30 cellular contexts compared by ENCODE assay signal in genomic region chr2:241980193-241980592, GRCh38.
"Had no signal": no experiment of that assay in that cellular context is flagged by ENCODE, and none has a peak within 500 bp of the region (broad histone marks: within the 10 kb centered on the region; RNA-seq: fewer than 3 reads in every experiment).

No MANE protein-coding gene starts in this region.

- H3K4me1 Mint-ChIP-seq: WTC11 had no signal

- H3K27me3 ChIP-seq: ascending aorta, cardiac muscle cell, esophagus squamous epithelium, heart right ventricle, left lung, ovary, sigmoid colon, suprapubic skin, tibial nerve had no signal

- DNase-seq: activated CD4-positive, alpha-beta T cell treated with anti-CD3 and anti-CD28 coated beads for 36 hours; activated CD8-positive, alpha-beta T cell treated with anti-CD3 and anti-CD28 coated beads, Interleukin-2, amount 10 ng/mL, durations not matched to agents 7 days and 5 days; activated effector memory CD4-positive, alpha-beta T cell treated with Interleukin-2 at 50 U/mL for 16 hours; activated naive CD4-positive, alpha-beta T cell treated with Interleukin-2 at 50 U/mL for 16 hours; activated naive CD8-positive, alpha-beta T cell treated with anti-CD3 and anti-CD28 coated beads for 36 hours; activated T-cell treated with anti-CD3 and anti-CD28 coated beads, Interleukin-2, amount 50 U/mL, for 72 hours; esophagus squamous epithelium; foreskin melanocyte; heart right ventricle; kidney glomerular epithelial cell; left lung; lower lobe of right lung; naive B cell; nephron progenitor cell; retina; sigmoid colon; stimulated activated CD4-positive, alpha-beta T cell treated with anti-CD3 and anti-CD28 coated beads, Interleukin-15, amount 100 ng/mL, for 24 hours; stimulated activated CD4-positive, alpha-beta T cell treated with anti-CD3 and anti-CD28 coated beads, Interleukin-2, amount 100 ng/mL, for 24 hours; stimulated activated naive B cell treated with anti-CD40 and anti-IgM and Interleukin-4, amounts not matched to agents 10 μg/mL and 1 μg/mL and 100 μg/mL, for 72 hours; T-helper 2 cell had no signal

- H3K9me3 ChIP-seq: ascending aorta, esophagus squamous epithelium, left lung, lower lobe of right lung, ovary, prostate gland, sigmoid colon had no signal

- H3K9me3 Mint-ChIP-seq: activated T-cell treated with anti-CD3 and anti-CD28 coated beads, Interleukin-2, amount 50 U/mL, for 72 hours; brain; nephron progenitor cell; stimulated activated naive B cell treated with anti-CD40 and anti-IgM and Interleukin-4, amounts not matched to agents 10 μg/mL and 1 μg/mL and 100 μg/mL, for 72 hours; WTC11 had no signal

- ATAC-seq: activated CD4-positive, alpha-beta T cell treated with anti-CD3 and anti-CD28 coated beads for 36 hours; activated CD8-positive, alpha-beta memory T cell treated with anti-CD3 and anti-CD28 coated beads, Interleukin-2, amount 10 ng/mL, durations not matched to agents 7 days and 5 days; activated CD8-positive, alpha-beta T cell treated with anti-CD3 and anti-CD28 coated beads, Interleukin-2, amount 10 ng/mL, durations not matched to agents 7 days and 5 days; activated T-cell treated with anti-CD3 and anti-CD28 coated beads, Interleukin-2, amount 50 U/mL, for 72 hours; heart right ventricle; left lung; lower lobe of right lung; stimulated activated naive B cell treated with anti-CD40 and anti-IgM and Interleukin-4, amounts not matched to agents 10 μg/mL and 1 μg/mL and 100 μg/mL, for 72 hours; WTC11 had no signal

- H3K36me3 Mint-ChIP-seq: activated CD8-positive, alpha-beta memory T cell treated with anti-CD3 and anti-CD28 coated beads, Interleukin-2, amount 10 ng/mL, durations not matched to agents 7 days and 5 days; WTC11 had no signal

- H3K27ac ChIP-seq: ascending aorta, cardiac muscle cell, esophagus squamous epithelium, heart right ventricle, left lung, lower lobe of right lung, ovary, prostate gland, sigmoid colon, suprapubic skin, tibial nerve had no signal

- H3K4me3 ChIP-seq: ascending aorta, cardiac muscle cell, esophagus squamous epithelium, heart right ventricle, left lung, lower lobe of right lung, ovary, prostate gland, sigmoid colon, smooth muscle cell, suprapubic skin, tibial nerve had no signal

- H3K36me3 ChIP-seq: ascending aorta, cardiac muscle cell, heart right ventricle, left lung, lower lobe of right lung, ovary, prostate gland, sigmoid colon, suprapubic skin had no signal

- H3K4me3 Mint-ChIP-seq: activated CD4-positive, alpha-beta T cell treated with anti-CD3 and anti-CD28 coated beads for 36 hours; activated CD8-positive, alpha-beta memory T cell treated with anti-CD3 and anti-CD28 coated beads, Interleukin-2, amount 10 ng/mL, durations not matched to agents 7 days and 5 days; activated CD8-positive, alpha-beta T cell treated with anti-CD3 and anti-CD28 coated beads, Interleukin-2, amount 10 ng/mL, durations not matched to agents 7 days and 5 days; activated naive CD8-positive, alpha-beta T cell treated with anti-CD3 and anti-CD28 coated beads for 36 hours; activated T-cell treated with anti-CD3 and anti-CD28 coated beads, Interleukin-2, amount 50 U/mL, for 72 hours; brain; naive B cell; nephron progenitor cell; stimulated activated naive B cell treated with anti-CD40 and anti-IgM and Interleukin-4, amounts not matched to agents 10 μg/mL and 1 μg/mL and 100 μg/mL, for 72 hours; WTC11 had no signal

- H3K27me3 Mint-ChIP-seq: activated CD4-positive, alpha-beta T cell treated with anti-CD3 and anti-CD28 coated beads for 36 hours; activated CD8-positive, alpha-beta memory T cell treated with anti-CD3 and anti-CD28 coated beads, Interleukin-2, amount 10 ng/mL, durations not matched to agents 7 days and 5 days; activated naive CD8-positive, alpha-beta T cell treated with anti-CD3 and anti-CD28 coated beads for 36 hours; naive B cell; stimulated activated naive B cell treated with anti-CD40 and anti-IgM and Interleukin-4, amounts not matched to agents 10 μg/mL and 1 μg/mL and 100 μg/mL, for 72 hours had no signal

- H3K27ac Mint-ChIP-seq: activated CD4-positive, alpha-beta T cell treated with anti-CD3 and anti-CD28 coated beads for 36 hours; activated CD8-positive, alpha-beta memory T cell treated with anti-CD3 and anti-CD28 coated beads, Interleukin-2, amount 10 ng/mL, durations not matched to agents 7 days and 5 days; activated CD8-positive, alpha-beta T cell treated with anti-CD3 and anti-CD28 coated beads, Interleukin-2, amount 10 ng/mL, durations not matched to agents 7 days and 5 days; activated naive CD8-positive, alpha-beta T cell treated with anti-CD3 and anti-CD28 coated beads for 36 hours; activated T-cell treated with anti-CD3 and anti-CD28 coated beads, Interleukin-2, amount 50 U/mL, for 72 hours; brain; nephron progenitor cell; stimulated activated naive B cell treated with anti-CD40 and anti-IgM and Interleukin-4, amounts not matched to agents 10 μg/mL and 1 μg/mL and 100 μg/mL, for 72 hours; WTC11 had no signal

- H3K4me1 ChIP-seq: ascending aorta, esophagus squamous epithelium, heart right ventricle, left lung, lower lobe of right lung, prostate gland, sigmoid colon, suprapubic skin, tibial nerve had no signal
